In the genomic region with DNA sequence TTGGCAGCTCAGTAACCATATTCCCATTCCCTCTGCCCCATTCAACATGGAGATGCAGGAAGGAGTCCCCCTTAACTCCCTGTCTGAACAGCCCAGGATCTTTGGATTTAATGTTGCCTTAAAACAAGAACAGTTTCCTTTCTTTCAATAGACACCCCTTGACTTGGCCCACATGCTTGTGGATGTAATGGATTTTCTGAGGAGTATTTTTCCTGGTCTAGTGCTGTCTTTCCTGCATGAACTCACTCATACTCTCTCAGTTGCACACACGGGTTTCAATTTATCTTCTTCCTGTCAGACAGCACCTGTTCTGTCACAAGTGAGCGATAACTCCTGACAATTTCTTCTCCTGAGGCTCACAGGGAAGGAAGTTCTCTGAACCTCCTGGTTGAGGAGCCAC, we compare ENCODE assay signal across 1 cellular context.
TF ChIP-seq lines count a peak whose summit lies in the region.

No MANE protein-coding gene starts in this region.

TF ChIP-seq in IMR-90, 13 proteins besides CTCF, POLR2A, EP300 and RAD21:
- TF ChIP-seq RCOR1 (IDR thresholded peaks at IDR 0.05; ENCODE audit: insufficient replicate concordance, low read length), result no peak
- TF ChIP-seq MAFK (IDR thresholded peaks at IDR 0.05; ENCODE audit: low read depth, low read length), result no peak
- TF ChIP-seq BHLHE40 (IDR thresholded peaks at IDR 0.05; ENCODE audit: low read depth, low read length), result no peak
- no peak for TF ChIP-seq MXI1 (IDR thresholded peaks at IDR 0.05; ENCODE audit: borderline replicate concordance, low read depth, low read length)
- TF ChIP-seq CHD1 (IDR thresholded peaks at IDR 0.05; ENCODE audit: low read depth, low read length), result no peak
- TF ChIP-seq CEBPB (IDR thresholded peaks at IDR 0.05; ENCODE audit: low read depth, low read length), result no peak
- no peak for TF ChIP-seq SMC3 (IDR thresholded peaks at IDR 0.05; ENCODE audit: low read depth, low read length)
- TF ChIP-seq ELK1 (IDR thresholded peaks at IDR 0.05; ENCODE audit: borderline replicate concordance, low read depth, low read length), result no peak
- TF ChIP-seq USF2 (IDR thresholded peaks at IDR 0.05; ENCODE audit: low read depth, low read length), result no peak
- no peak for TF ChIP-seq RFX5 (IDR thresholded peaks at IDR 0.05; ENCODE audit: low read depth, low read length)
- TF ChIP-seq NFE2L2 (IDR thresholded peaks at IDR 0.05; ENCODE audit: low read depth, low read length), result no peak
- no peak for TF ChIP-seq FOS (IDR thresholded peaks at IDR 0.05; ENCODE audit: low read depth, low read length)
